Comparison of ENCODE assay signal across 18 cellular contexts in genomic region chr5:179833056-179833708, GRCh38. TPM values are rescaled to one million over a fixed set of nuclear protein-coding genes. Genes with fewer than 3 reads are reported as not detected.
DNase-seq lines count a peak whose midpoint lies in the region; ATAC-seq, FAIRE-seq and TF ChIP-seq lines count a peak whose summit lies in the region.
"Had no signal": no experiment of that assay in that cellular context is flagged by ENCODE, and none has a peak within 500 bp of the region (broad histone marks: within the 10 kb centered on the region; RNA-seq: fewer than 3 reads in every experiment).

No MANE protein-coding gene starts in this region.

- H3K27me3 ChIP-seq in GM12878 (replicated peaks in 1 of 2; ENCODE audit: control insufficient read depth in 2 of 2, insufficient read depth in 2 of 2, low read length in 1 of 2) = no peaks in the 10 kb centered on the region

- H3K4me3 ChIP-seq in A549 (no peak overlapping the region), GM12878 (no peak overlapping the region)

- H3K9me3 ChIP-seq in A549 = no peaks in the 10 kb centered on the region
- no peaks in the 10 kb centered on the region for H3K9me3 ChIP-seq in GM12878 (replicated peaks; ENCODE audit: control insufficient read depth, insufficient read depth, low read length)

- FAIRE-seq in A549 (lab: Jason Lieb, UNC) = no peak
- FAIRE-seq in GM12878 (lab: Jason Lieb, UNC) = no peak
- FAIRE-seq: small intestine had no signal

- H3K27me3 Mint-ChIP-seq in memory B cell = no peaks in the 10 kb centered on the region
- H3K27me3 Mint-ChIP-seq: progenitor cell of endocrine pancreas had no signal

- TF ChIP-seq EP300 in A549 (IDR thresholded peaks at IDR 0.05) = no peak
- TF ChIP-seq EP300 in GM12878 (IDR thresholded peaks at IDR 0.05; ENCODE audit: borderline replicate concordance in 1 of 2, control insufficient read depth in 1 of 2, low read depth in 2 of 2, low read length in 2 of 2) = no peak

- H2AFZ ChIP-seq in GM12878 (ENCODE audit: control insufficient read depth, low read depth, low read length) = no peak overlapping the region

- RAD21 ChIA-PET in GM12878 (lab: Charles Lee; ENCODE audit: unreplicated experiment) = interaction anchor here (1.0 kb wide), 1 partner anchor 70 kb away, joined by 3 read pairs; no protein-coding TSS in a partner anchor

- H3K4me2 ChIP-seq in A549 (no peak overlapping the region), GM12878 (ENCODE audit: control insufficient read depth, insufficient read depth) (no peak overlapping the region)

- intact Hi-C loops in GM12878 (cut with micrococcal nuclease; ENCODE audit: unreplicated experiment) = no loop called here

- H3K27ac Mint-ChIP-seq in memory B cell = peak overlapping the region; percentile 47

- CTCF ChIA-PET in A549 (lab: Yijun Ruan, JAX) = interaction anchor here (0.9 to 11.6 kb wide), 6 partner anchors 10 to 37 kb away, joined by 3 to 86 read pairs (median 4); no protein-coding TSS in a partner anchor
- CTCF ChIA-PET in GM12878 (lab: Yijun Ruan, JAX) = no interaction called here

- TF ChIP-seq RAD21 in A549 (conservative IDR thresholded peaks at IDR 0.05 in 1 of 2, IDR thresholded peaks at IDR 0.05 in 1 of 2) (no peak), GM12878 (IDR thresholded peaks at IDR 0.05; ENCODE audit: insufficient read depth, low read depth, low read length) (no peak)

- H3K4me3 Mint-ChIP-seq in memory B cell = no peak overlapping the region

- no peaks in the 10 kb centered on the region for H4K20me1 ChIP-seq in GM12878 (ENCODE audit: control insufficient read depth, insufficient read depth)

- WGBS in A549 (ENCODE audit: missing lambda C conversion rate) = 90% methylated on average over 20 of the region's 23 CpGs
- 88% methylated on average over 23 of the region's 23 CpGs for WGBS in GM12878 (ENCODE audit: insufficient coverage, insufficient replicate concordance, low lambda C conversion rate, missing lambda C conversion rate)

- no peak for DNase-seq in A549 (ENCODE audit: low read depth in 1 of 2, low spot score in 1 of 2)
- peak; percentile 35 for DNase-seq in Caki2 (ENCODE audit: low read depth)
- no peak for DNase-seq in GM12878 (ENCODE audit: low read depth, low spot score)
- no peak for DNase-seq in memory B cell (ENCODE audit: low spot score in 2 of 2)
- no peak for DNase-seq in hippocampal formation (lab: John Stamatoyannopoulos, UW)
- DNase-seq: activated gamma-delta T cell; COR-L47; foreskin melanocyte; Karpas-422; NCI-H1105 treated with DMSO at 0.1 percent for 48 hours; NCI-H69; SIG-M5; small intestine; stimulated activated CD8-positive, alpha-beta memory T cell treated with anti-CD3 and anti-CD28 coated beads, Interleukin-4, amount 100 ng/mL, for 48 hours had no signal

- peaks cover 63% of the 10 kb centered on the region for H3K4me1 ChIP-seq in A549
- H3K4me1 ChIP-seq in GM12878 (ENCODE audit: control insufficient read depth, insufficient read depth, low read length) = peaks cover 9% of the 10 kb centered on the region

- H3K9me3 Mint-ChIP-seq in memory B cell = no peaks in the 10 kb centered on the region

- H3K79me2 ChIP-seq in GM12878 (ENCODE audit: control insufficient read depth, insufficient read depth, low read length) = no peaks in the 10 kb centered on the region

- peaks cover 30 to 38% of the 10 kb centered on the region in 2 experiments for H3K36me3 ChIP-seq in GM12878 (ENCODE audit: control insufficient read depth in 2 of 2, insufficient read depth in 2 of 2, low read length in 1 of 2)

- BruUV-seq in GM12878 (replicated peaks; lab: Mats Ljungman, UMichigan) = no TSS peak

- TF ChIP-seq CTCF in A549 (IDR thresholded peaks at IDR 0.05) (no peak), GM12878 (IDR thresholded peaks at IDR 0.05 in 2 of 3, conservative IDR thresholded peaks at IDR 0.05 in 1 of 3; ENCODE audit: control insufficient read depth in 2 of 3, extremely low read depth in 1 of 3, insufficient read depth in 1 of 3, low read depth in 3 of 3, low read length in 3 of 3) (no peak)

- H3K9ac ChIP-seq in GM12878 (ENCODE audit: control insufficient read depth, insufficient read depth, low read length) = no peak overlapping the region

- H3K27ac ChIP-seq in A549 (0 out of 6 replicates have a peak overlapping the region, but pooled peaks of 1 of the 2 experiments have one; percentile 14), GM12878 (ENCODE audit: control insufficient read depth, insufficient read depth) (no peak overlapping the region)

- peaks cover 13% of the 10 kb centered on the region for H3K4me1 Mint-ChIP-seq in memory B cell

- SMC1A ChIA-PET in GM12878 (lab: Charles Lee; ENCODE audit: uncharacterized antibody, unreplicated experiment) = interaction anchor here (1.2 kb wide), 1 partner anchor 11 kb away, joined by 3 read pairs; no protein-coding TSS in a partner anchor

- in situ Hi-C loops in Caki2 (cut with HindIII; ENCODE audit: low pct_unique_long_range_greater_than_20kb, low sequenced_read_pairs) = no loop called here
- in situ Hi-C loops in GM12878 (cut with MboI) = no loop called here

- peak; percentile 2; a peak in 5 of 6 replicates for ATAC-seq in A549
- ATAC-seq in GM12878 = no peak
- no peak for ATAC-seq in memory B cell (ENCODE audit: low read depth)
- ATAC-seq in HG02678 (IDR thresholded peaks at IDR 0.05; ENCODE audit: unreplicated experiment) = no peak
- no peak for ATAC-seq in GM21381 (IDR thresholded peaks at IDR 0.05; ENCODE audit: unreplicated experiment)
- no peak for ATAC-seq in GM19328 (IDR thresholded peaks at IDR 0.05; ENCODE audit: unreplicated experiment)

- TF ChIP-seq POLR2A in A549 (IDR thresholded peaks at IDR 0.05; ENCODE audit: low read length) (no peak), GM12878 (IDR thresholded peaks at IDR 0.05; ENCODE audit: low read depth, low read length) (peak; percentile 60)

- H3K36me3 Mint-ChIP-seq in memory B cell = peaks cover 45% of the 10 kb centered on the region

- POLR2A ChIA-PET in A549 (lab: Yijun Ruan, JAX) = interaction anchor here (1.6 kb wide), 1 partner anchor 12 kb away, joined by 7 read pairs; the partner anchor contains the start of gene SQSTM1
- POLR2A ChIA-PET in GM12878 (lab: Charles Lee) = interaction anchor here (0.8 kb wide), 1 partner anchor 13 kb away, joined by 3 read pairs; the partner anchor contains the start of gene SQSTM1

RNA-seq across cellular contexts. Expression of gene SQSTM1, which starts 12.5 kb away (rescaled TPM):
- 362 and 415 TPM in 2 replicates for polyA plus RNA-seq in A549 (2011; rRNA removed)
- 377 and 435 TPM in 2 replicates for polyA plus RNA-seq in A549 (2012; cell fraction: cytosol; rRNA removed)
- 848 and 893 TPM in 2 replicates for polyA plus RNA-seq in A549 (2012; cell fraction: nucleus; rRNA removed)
- 529 to 625 TPM (median 606 TPM) in 3 replicates for polyA plus RNA-seq in A549 (2017; fragmentation: RNase III; extraction: RNeasy Plus Mini Kit Qiagen cat#74134 plus additional on column Dnase treatment)
- polyA minus RNA-seq in A549 (2011; rRNA and poly(A)+ RNA removed) = 233 and 259 TPM in 2 replicates
- total RNA-seq in Caki2 (2014; rRNA removed; shearing (Covaris generic); ENCODE audit: low replicate concordance) = 1,023 and 1,203 TPM in 2 replicates
- 109 and 123 TPM in 2 replicates for total RNA-seq in GM12878 (2013; cell fraction: nucleolus; rRNA removed)
- total RNA-seq in GM12878 (2014; rRNA removed) = 127 and 138 TPM in 2 replicates
- total RNA-seq in GM12878 (2014; rRNA removed; fragmentation: Illumina TruSeq; extraction: Trizol) = 43.7 and 45.0 TPM in 2 replicates
- 105 and 106 TPM in 2 replicates for total RNA-seq in GM12878 (2021)
- polyA plus RNA-seq in GM12878 (2011; ENCODE audit: low read depth) = 45.8 TPM
- polyA plus RNA-seq in GM12878 (2011; rRNA removed) = 33.6 and 53.8 TPM in 2 replicates
- polyA plus RNA-seq in GM12878 (2011; cell fraction: cytosol; rRNA removed) = 81.2 and 91.2 TPM in 2 replicates
- 114 and 124 TPM in 2 replicates for polyA plus RNA-seq in GM12878 (2011; cell fraction: nucleus; rRNA removed)
- 128 and 145 TPM in 2 replicates for polyA plus RNA-seq in GM12878 (2012)
- 23.8 and 54.0 TPM in 2 replicates for polyA plus RNA-seq in GM12878 (2014; fragmentation: Illumina TruSeq; extraction: Trizol)
- 1 to 10 TPM; 6.3 to 8.1 TPM for polyA plus RNA-seq in GM12878 (2014; fragmentation: Nextera tagmentation; extraction: Ambion mirVana)
- 70.1 and 75.3 TPM in 2 replicates for polyA plus RNA-seq in GM12878 (2014; rRNA removed)
- 100 to 1,000 TPM; 117 to 127 TPM for polyA plus RNA-seq in GM12878 (2016; fragmentation: Nextera tagmentation; extraction: Ambion mirVana)
- 32.2 and 65.4 TPM in 2 replicates for polyA minus RNA-seq in GM12878 (2011; rRNA and poly(A)+ RNA removed)
- 73.9 and 76.5 TPM in 2 replicates for polyA minus RNA-seq in GM12878 (2011; cell fraction: cytosol; rRNA and poly(A)+ RNA removed)
- polyA minus RNA-seq in GM12878 (2011; cell fraction: nucleus; rRNA and poly(A)+ RNA removed) = 135 and 203 TPM in 2 replicates

RNA-seq across cellular contexts. Expression of gene MRNIP, which starts 25.4 kb away (rescaled TPM):
- polyA plus RNA-seq in A549 (2011; rRNA removed) (21.4 and 26.1 TPM in 2 replicates), A549 (2017; fragmentation: RNase III; extraction: RNeasy Plus Mini Kit Qiagen cat#74134 plus additional on column Dnase treatment) (29.7 to 35.9 TPM (median 30.5 TPM) in 3 replicates), GM12878 (2011; rRNA removed) (30.4 and 30.9 TPM in 2 replicates), GM12878 (2014; fragmentation: Illumina TruSeq; extraction: Trizol) (9.7 and 12.3 TPM in 2 replicates), GM12878 (2014; fragmentation: Nextera tagmentation; extraction: Ambion mirVana) (10 to 100 TPM in 1 of 2 experiments, 1 to 10 TPM in 1; 2.4 to 13.6 TPM), GM12878 (2014; rRNA removed) (28.3 and 28.9 TPM in 2 replicates), GM12878 (2016; fragmentation: Nextera tagmentation; extraction: Ambion mirVana) (10 to 100 TPM; 10.0 to 12.7 TPM)
- polyA plus RNA-seq in A549 (2012; cell fraction: cytosol; rRNA removed) = 19.4 and 20.7 TPM in 2 replicates
- polyA plus RNA-seq in A549 (2012; cell fraction: nucleus; rRNA removed) = 155 and 197 TPM in 2 replicates
- 12.2 and 13.2 TPM in 2 replicates for polyA minus RNA-seq in A549 (2011; rRNA and poly(A)+ RNA removed)
- 35.9 and 54.8 TPM in 2 replicates for total RNA-seq in Caki2 (2014; rRNA removed; shearing (Covaris generic); ENCODE audit: low replicate concordance)
- total RNA-seq in GM12878 (2013; cell fraction: nucleolus; rRNA removed) = 156 and 160 TPM in 2 replicates
- total RNA-seq in GM12878 (2014; rRNA removed) (16.2 and 17.7 TPM in 2 replicates), GM12878 (2014; rRNA removed; fragmentation: Illumina TruSeq; extraction: Trizol) (7.8 and 10.5 TPM in 2 replicates), GM12878 (2021) (13.3 and 17.4 TPM in 2 replicates)
- 15.8 TPM for polyA plus RNA-seq in GM12878 (2011; ENCODE audit: low read depth)
- polyA plus RNA-seq in GM12878 (2011; cell fraction: cytosol; rRNA removed) = 35.9 and 43.8 TPM in 2 replicates
- 161 and 182 TPM in 2 replicates for polyA plus RNA-seq in GM12878 (2011; cell fraction: nucleus; rRNA removed)
- polyA plus RNA-seq in GM12878 (2012) = 21.8 and 22.8 TPM in 2 replicates
- polyA minus RNA-seq in GM12878 (2011; rRNA and poly(A)+ RNA removed) = 9.7 and 17.6 TPM in 2 replicates
- polyA minus RNA-seq in GM12878 (2011; cell fraction: cytosol; rRNA and poly(A)+ RNA removed) = 4.4 and 5.6 TPM in 2 replicates
- polyA minus RNA-seq in GM12878 (2011; cell fraction: nucleus; rRNA and poly(A)+ RNA removed) = 15.0 and 23.3 TPM in 2 replicates

RNA-seq across cellular contexts. Expression of gene MGAT4B, which starts 26.5 kb away (rescaled TPM):
- 57.4 and 110 TPM in 2 replicates for polyA plus RNA-seq in A549 (2011; rRNA removed)
- 145 and 194 TPM in 2 replicates for polyA plus RNA-seq in A549 (2012; cell fraction: cytosol; rRNA removed)
- 436 and 532 TPM in 2 replicates for polyA plus RNA-seq in A549 (2012; cell fraction: nucleus; rRNA removed)
- 153 to 166 TPM (median 153 TPM) in 3 replicates for polyA plus RNA-seq in A549 (2017; fragmentation: RNase III; extraction: RNeasy Plus Mini Kit Qiagen cat#74134 plus additional on column Dnase treatment)
- polyA minus RNA-seq in A549 (2011; rRNA and poly(A)+ RNA removed) = 132 and 144 TPM in 2 replicates
- 656 and 666 TPM in 2 replicates for total RNA-seq in Caki2 (2014; rRNA removed; shearing (Covaris generic); ENCODE audit: low replicate concordance)
- 94.1 and 97.6 TPM in 2 replicates for total RNA-seq in GM12878 (2013; cell fraction: nucleolus; rRNA removed)
- 44.7 and 46.0 TPM in 2 replicates for total RNA-seq in GM12878 (2014; rRNA removed)
- total RNA-seq in GM12878 (2014; rRNA removed; fragmentation: Illumina TruSeq; extraction: Trizol) = 25.2 and 34.4 TPM in 2 replicates
- total RNA-seq in GM12878 (2021) = 66.2 and 82.5 TPM in 2 replicates
- 24.6 TPM for polyA plus RNA-seq in GM12878 (2011; ENCODE audit: low read depth)
- 24.5 and 42.8 TPM in 2 replicates for polyA plus RNA-seq in GM12878 (2011; rRNA removed)
- polyA plus RNA-seq in GM12878 (2011; cell fraction: cytosol; rRNA removed) = 57.3 and 70.6 TPM in 2 replicates
- polyA plus RNA-seq in GM12878 (2011; cell fraction: nucleus; rRNA removed) = 263 and 274 TPM in 2 replicates
- polyA plus RNA-seq in GM12878 (2012) = 44.2 and 50.9 TPM in 2 replicates
- 27.2 and 33.3 TPM in 2 replicates for polyA plus RNA-seq in GM12878 (2014; fragmentation: Illumina TruSeq; extraction: Trizol)
- polyA plus RNA-seq in GM12878 (2014; fragmentation: Nextera tagmentation; extraction: Ambion mirVana) = under 1 TPM in 1 of 2 experiments, not detected in 1; 0.60 TPM
- 59.3 and 69.7 TPM in 2 replicates for polyA plus RNA-seq in GM12878 (2014; rRNA removed)
- polyA plus RNA-seq in GM12878 (2016; fragmentation: Nextera tagmentation; extraction: Ambion mirVana) = 1 to 10 TPM; 7.6 to 8.3 TPM
- 41.5 and 69.5 TPM in 2 replicates for polyA minus RNA-seq in GM12878 (2011; rRNA and poly(A)+ RNA removed)
- polyA minus RNA-seq in GM12878 (2011; cell fraction: cytosol; rRNA and poly(A)+ RNA removed) = 23.1 and 28.3 TPM in 2 replicates
- polyA minus RNA-seq in GM12878 (2011; cell fraction: nucleus; rRNA and poly(A)+ RNA removed) = 83.3 and 122 TPM in 2 replicates

RNA-seq across cellular contexts. Expression of gene LTC4S, which starts 39.4 kb away (rescaled TPM):
- polyA plus RNA-seq in A549 (2011; rRNA removed) = not detected in 2 replicates
- polyA plus RNA-seq in A549 (2012; cell fraction: cytosol; rRNA removed) = 0.08 and 0.19 TPM in 2 replicates
- 0.67 and 1.3 TPM in 2 replicates for polyA plus RNA-seq in A549 (2012; cell fraction: nucleus; rRNA removed)
- 0.26 TPM in 1 of 3 replicates, not detected in the others for polyA plus RNA-seq in A549 (2017; fragmentation: RNase III; extraction: RNeasy Plus Mini Kit Qiagen cat#74134 plus additional on column Dnase treatment)
- not detected in 2 replicates for polyA minus RNA-seq in A549 (2011; rRNA and poly(A)+ RNA removed)
- total RNA-seq in Caki2 (2014; rRNA removed; shearing (Covaris generic); ENCODE audit: low replicate concordance) = 1.3 TPM in 1 of 2 replicates, not detected in the other
- total RNA-seq in GM12878 (2013; cell fraction: nucleolus; rRNA removed) = 1.1 and 1.8 TPM in 2 replicates
- total RNA-seq in GM12878 (2014; rRNA removed) = 1.1 and 1.8 TPM in 2 replicates
- total RNA-seq in GM12878 (2014; rRNA removed; fragmentation: Illumina TruSeq; extraction: Trizol) = not detected in 2 replicates
- 2.0 and 3.6 TPM in 2 replicates for total RNA-seq in GM12878 (2021)
- not detected for polyA plus RNA-seq in GM12878 (2011; ENCODE audit: low read depth)
- polyA plus RNA-seq in GM12878 (2011; rRNA removed) = not detected in 2 replicates
- polyA plus RNA-seq in GM12878 (2011; cell fraction: cytosol; rRNA removed) = 0.13 and 0.20 TPM in 2 replicates
- 0.33 and 0.50 TPM in 2 replicates for polyA plus RNA-seq in GM12878 (2011; cell fraction: nucleus; rRNA removed)
- polyA plus RNA-seq in GM12878 (2012) = 0.66 TPM in 1 of 2 replicates, not detected in the other
- not detected in 2 replicates for polyA plus RNA-seq in GM12878 (2014; fragmentation: Illumina TruSeq; extraction: Trizol)
- not detected for polyA plus RNA-seq in GM12878 (2014; fragmentation: Nextera tagmentation; extraction: Ambion mirVana)
- polyA plus RNA-seq in GM12878 (2014; rRNA removed) = 1.6 and 2.0 TPM in 2 replicates
- 1 to 10 TPM in 1 of 2 experiments, under 1 TPM in 1; 0.78 to 1.3 TPM for polyA plus RNA-seq in GM12878 (2016; fragmentation: Nextera tagmentation; extraction: Ambion mirVana)
- polyA minus RNA-seq in GM12878 (2011; rRNA and poly(A)+ RNA removed) = not detected in 2 replicates
- not detected in 2 replicates for polyA minus RNA-seq in GM12878 (2011; cell fraction: cytosol; rRNA and poly(A)+ RNA removed)
- 0.73 and 0.77 TPM in 2 replicates for polyA minus RNA-seq in GM12878 (2011; cell fraction: nucleus; rRNA and poly(A)+ RNA removed)

Comparison
In these comparisons a context has a peak if more than half of its experiments do, and no peak if none do; other contexts are left out.
1. ATAC-seq: peak in A549 (2 of 2); none in GM12878 (single experiment), memory B cell (single experiment), HG02678 (single experiment), GM21381 (single experiment) and GM19328 (single experiment).
2. Of the 24 proteins assayed by ChIP-seq in both GM12878 and A549: peak only in GM12878: POLR2A; only in A549: POLR2AphosphoS2; in both: none; in neither: 22.